22 cellular contexts compared by ENCODE assay signal in the genomic region with DNA sequence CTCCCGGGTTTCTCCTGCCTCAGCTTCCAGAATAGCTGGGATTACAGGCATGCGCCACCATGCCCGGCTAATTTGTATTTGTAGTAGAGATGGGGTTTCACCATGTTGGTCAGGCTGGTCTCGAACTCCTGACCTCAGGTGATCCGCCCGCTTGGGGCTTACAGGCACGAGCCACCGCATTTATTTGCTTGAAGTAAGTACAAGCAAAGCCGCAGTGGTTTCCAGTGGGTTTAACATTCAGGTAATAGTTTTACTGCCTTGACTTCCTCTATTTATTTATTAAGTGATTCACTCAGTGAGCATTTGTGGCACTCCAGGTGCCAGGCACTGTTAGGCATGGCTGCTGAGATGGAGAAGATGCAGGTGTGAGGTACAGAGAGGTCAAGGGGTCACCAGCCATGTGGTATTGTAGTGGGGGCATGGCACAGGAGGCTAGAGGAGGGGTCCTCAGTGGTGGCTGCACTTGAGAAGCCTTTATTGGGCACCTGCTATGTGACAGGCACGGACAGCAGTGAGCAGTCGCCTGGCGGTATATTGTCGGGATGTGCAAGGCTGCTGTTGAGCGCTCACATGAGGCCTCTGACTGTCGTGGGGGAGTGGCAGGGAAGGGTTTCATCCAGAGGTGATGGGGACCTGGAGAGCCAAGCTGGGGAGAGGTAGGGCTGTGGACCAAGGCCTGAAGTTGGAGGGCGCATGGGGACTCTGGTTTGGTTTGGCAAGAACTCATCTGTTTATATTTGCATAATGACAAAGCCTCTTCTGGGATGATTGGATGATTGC. TPM values are rescaled to one million over a fixed set of nuclear protein-coding genes. Genes with fewer than 3 reads are reported as not detected.
A peak's percentile ranks its signal among the peaks of the same experiment; 100 is the strongest.
DNase-seq lines count a peak whose midpoint lies in the region; ATAC-seq and TF ChIP-seq lines count a peak whose summit lies in the region.
"Had no signal": no experiment of that assay in that cellular context is flagged by ENCODE, and none has a peak within 500 bp of the region (broad histone marks: within the 10 kb centered on the region; RNA-seq: fewer than 3 reads in every experiment).

No MANE protein-coding gene starts in this region.

- H3K27ac ChIP-seq in GM23338 (ENCODE audit: low read depth): no peak overlapping the region
- H3K27ac ChIP-seq in Panc1 (ENCODE audit: low read length): no peak overlapping the region
- H3K27ac ChIP-seq: A549, Peyer's patch, SK-N-MC had no signal

- ATAC-seq in GM23338 (no peak), Panc1 (peak; percentile 27; the same call in 1 of the 2 replicates), HG02678 (IDR thresholded peaks at IDR 0.05; ENCODE audit: unreplicated experiment) (no peak)
- peak; percentile 7 for ATAC-seq in stimulated activated effector memory CD8-positive, alpha-beta T cell treated with anti-CD3 and anti-CD28 coated beads, Interleukin-12 subunit alpha, Interleukin-12 subunit beta, amount 100 ng/mL, for 72 hours
- ATAC-seq: A549 had no signal

- TF ChIP-seq CTCF in GM23338 (conservative IDR thresholded peaks at IDR 0.05; ENCODE audit: low read depth in 2 of 2): no peak
- TF ChIP-seq CTCF in Panc1 (IDR thresholded peaks at IDR 0.05): no peak

- H3K4me2 ChIP-seq in GM23338: no peak overlapping the region
- H3K4me2 ChIP-seq: A549 had no signal

- intact Hi-C loops in Panc1 (cut with micrococcal nuclease; ENCODE audit: unreplicated experiment): no loop called here

- no peaks in the 10 kb centered on the region for H3K27me3 ChIP-seq in GM23338 (ENCODE audit: insufficient read depth)
- H3K27me3 ChIP-seq in Panc1 (ENCODE audit: control insufficient read depth, insufficient read depth, low read length): no peaks in the 10 kb centered on the region
- H3K27me3 ChIP-seq: BLaER1 treated with 17β-estradiol and CSF1 and Interleukin-3, amounts not matched to agents 10 nM and 100 nM; MG63; Peyer's patch had no signal

- no TSS peak for BruUV-seq in Panc1 (replicated peaks; lab: Mats Ljungman, UMichigan)

- H3K9me2 ChIP-seq in GM23338 (ENCODE audit: insufficient read depth): 0 out of 2 replicates have a peak, but pooled peaks cover 7% of the 10 kb centered on the region

- no peak overlapping the region for H3K4me3 Mint-ChIP-seq in GM23338
- no peak overlapping the region for H3K4me3 Mint-ChIP-seq in stimulated activated effector memory CD8-positive, alpha-beta T cell treated with anti-CD3 and anti-CD28 coated beads, Interleukin-12 subunit alpha, Interleukin-12 subunit beta, amount 100 ng/mL, for 72 hours
- H3K4me3 Mint-ChIP-seq: CD4-positive, alpha-beta T cell had no signal

- peaks cover 5% of the 10 kb centered on the region for H3K4me1 ChIP-seq in GM23338 (ENCODE audit: insufficient read depth)
- H3K4me1 ChIP-seq in Panc1 (ENCODE audit: control insufficient read depth, insufficient read depth, low read length): peaks cover 7% of the 10 kb centered on the region; the same call in 1 of the 2 replicates

- in situ Hi-C loops in Panc1 (cut with HindIII; ENCODE audit: low pct_unique_long_range_greater_than_20kb, low sequenced_read_pairs): no loop called here

- no peaks in the 10 kb centered on the region for H3K36me3 Mint-ChIP-seq in GM23338 (ENCODE audit: low read depth)
- H3K36me3 Mint-ChIP-seq in stimulated activated effector memory CD8-positive, alpha-beta T cell treated with anti-CD3 and anti-CD28 coated beads, Interleukin-12 subunit alpha, Interleukin-12 subunit beta, amount 100 ng/mL, for 72 hours: no peaks in the 10 kb centered on the region

- H3K27ac Mint-ChIP-seq in GM23338: peak overlapping the region; percentile 74; the same call in 1 of the 2 replicates
- H3K27ac Mint-ChIP-seq in stimulated activated effector memory CD8-positive, alpha-beta T cell treated with anti-CD3 and anti-CD28 coated beads, Interleukin-12 subunit alpha, Interleukin-12 subunit beta, amount 100 ng/mL, for 72 hours: no peak overlapping the region
- H3K27ac Mint-ChIP-seq: CD4-positive, alpha-beta T cell had no signal

- peaks cover 91% of the 10 kb centered on the region for H3K79me2 ChIP-seq in GM23338 (replicated peaks; ENCODE audit: insufficient read depth)

- H3K27me3 Mint-ChIP-seq in GM23338 (ENCODE audit: insufficient read depth, low read depth, poor library complexity): peaks cover 3% of the 10 kb centered on the region
- H3K27me3 Mint-ChIP-seq: CD4-positive, alpha-beta T cell had no signal

- no peaks in the 10 kb centered on the region for H3K9me3 ChIP-seq in Panc1 (ENCODE audit: control insufficient read depth, insufficient read depth, low read depth, low read length)
- H3K9me3 ChIP-seq: A549, MG63, Peyer's patch had no signal

- no peaks in the 10 kb centered on the region for H3F3A ChIP-seq in GM23338 (replicated peaks; ENCODE audit: low read depth)

- CTCF ChIA-PET in Panc1 (lab: Charles Lee): no interaction called here

- H2AFZ ChIP-seq in GM23338: no peak overlapping the region

- H3K36me3 ChIP-seq in GM23338 (ENCODE audit: insufficient read depth) (no peaks in the 10 kb centered on the region), Panc1 (ENCODE audit: control insufficient read depth, insufficient read depth, low read length) (no peaks in the 10 kb centered on the region)
- H3K36me3 ChIP-seq: BLaER1 treated with 17β-estradiol and CSF1 and Interleukin-3, amounts not matched to agents 10 nM and 100 nM; MG63; Peyer's patch had no signal

- H3K4me1 Mint-ChIP-seq in GM23338: peaks cover 36% of the 10 kb centered on the region
- H3K4me1 Mint-ChIP-seq in stimulated activated effector memory CD8-positive, alpha-beta T cell treated with anti-CD3 and anti-CD28 coated beads, Interleukin-12 subunit alpha, Interleukin-12 subunit beta, amount 100 ng/mL, for 72 hours: peaks cover 5% of the 10 kb centered on the region

- POLR2A ChIA-PET in Panc1 (lab: Charles Lee): no interaction called here

- H4K20me1 ChIP-seq in GM23338 (replicated peaks; ENCODE audit: insufficient read depth): peaks cover 4% of the 10 kb centered on the region
- H4K20me1 ChIP-seq: BLaER1 treated with 17β-estradiol and CSF1 and Interleukin-3, amounts not matched to agents 10 nM and 100 nM had no signal

- H3K4me3 ChIP-seq in GM23338: no peak overlapping the region
- no peak overlapping the region for H3K4me3 ChIP-seq in Panc1 (ENCODE audit: low read depth in 2 of 2, low read length in 2 of 2)
- H3K4me3 ChIP-seq: A549; BLaER1 treated with 17β-estradiol and CSF1 and Interleukin-3, amounts not matched to agents 10 nM and 100 nM; MG63; Peyer's patch; SK-N-MC had no signal

- no peak for DNase-seq in GM23338 (ENCODE audit: low spot score)
- no peak for DNase-seq in Panc1 (ENCODE audit: low read depth, low spot score)
- DNase-seq in kidney glomerular epithelial cell (lab: John Stamatoyannopoulos, UW): peak; percentile 12
- DNase-seq in stimulated activated effector memory CD8-positive, alpha-beta T cell treated with anti-CD3 and anti-CD28 coated beads, Interleukin-12 subunit alpha, Interleukin-12 subunit beta, amount 100 ng/mL, for 72 hours (ENCODE audit: low spot score in 2 of 2): no peak
- DNase-seq in stimulated activated naive CD4-positive, alpha-beta T cell treated with Interleukin-2 at 50 U/mL for 16 hours (lab: John Stamatoyannopoulos, UW): no peak
- DNase-seq in EL: no peak
- DNase-seq: AML-193; CD4-positive, alpha-beta T cell; DMS79 treated with DMSO at 0.1 percent for 48 hours; KBM-7; MG63; NCI-H2029; NCI-H446; NCI-H524 treated with DMSO at 0.1 percent for 48 hours; NCI-H774; NK-92 treated with Interleukin-12 subunit alpha and Interleukin-12 subunit beta, amount 100 ng/mL, for 24 hours; Peyer's patch; SIG-M5 had no signal

- no peaks in the 10 kb centered on the region for H3K9me3 Mint-ChIP-seq in GM23338
- no peaks in the 10 kb centered on the region for H3K9me3 Mint-ChIP-seq in stimulated activated effector memory CD8-positive, alpha-beta T cell treated with anti-CD3 and anti-CD28 coated beads, Interleukin-12 subunit alpha, Interleukin-12 subunit beta, amount 100 ng/mL, for 72 hours
- H3K9me3 Mint-ChIP-seq: CD4-positive, alpha-beta T cell had no signal

TF ChIP-seq in GM23338, 12 proteins besides CTCF, POLR2A, EP300 and RAD21:
- no peak for TF ChIP-seq ZNF331 (CRISPR knock-in tag; IDR thresholded peaks at IDR 0.05; ENCODE audit: low read depth)
- no peak for TF ChIP-seq JUNB (IDR thresholded peaks at IDR 0.05; ENCODE audit: unreplicated experiment)
- TF ChIP-seq EZH2 (IDR thresholded peaks at IDR 0.05; ENCODE audit: low read depth, unreplicated experiment): no peak

RNA-seq across cellular contexts. Expression of a gene that starts 54.9 kb away (rescaled TPM):
- 55.3 and 57.8 TPM in 2 replicates for total RNA-seq in GM23338 (2014; rRNA removed; shearing (Covaris generic))
- polyA plus RNA-seq in GM23338 (2016; fragmentation: Nextera tagmentation; extraction: Ambion mirVana): 10.7 and 13.2 TPM in 2 replicates
- 67.6 TPM for total RNA-seq in Panc1 (2021; ENCODE audit: unreplicated experiment)
- 42.9 TPM for polyA plus RNA-seq in Panc1 (2012; ENCODE audit: insufficient read length)
- total RNA-seq: CD4-positive, alpha-beta T cell had no signal

Comparison
In these comparisons a context has a peak if more than half of its experiments do, and no peak if none do; other contexts are left out.
1. ATAC-seq: peak in Panc1 (single experiment) and stimulated activated effector memory CD8-positive, alpha-beta T cell treated with anti-CD3 and anti-CD28 coated beads, Interleukin-12 subunit alpha, Interleukin-12 subunit beta, amount 100 ng/mL, for 72 hours (single experiment); none in GM23338 (single experiment) and HG02678 (single experiment).